8 cellular contexts compared by ENCODE assay signal in the genomic region with DNA sequence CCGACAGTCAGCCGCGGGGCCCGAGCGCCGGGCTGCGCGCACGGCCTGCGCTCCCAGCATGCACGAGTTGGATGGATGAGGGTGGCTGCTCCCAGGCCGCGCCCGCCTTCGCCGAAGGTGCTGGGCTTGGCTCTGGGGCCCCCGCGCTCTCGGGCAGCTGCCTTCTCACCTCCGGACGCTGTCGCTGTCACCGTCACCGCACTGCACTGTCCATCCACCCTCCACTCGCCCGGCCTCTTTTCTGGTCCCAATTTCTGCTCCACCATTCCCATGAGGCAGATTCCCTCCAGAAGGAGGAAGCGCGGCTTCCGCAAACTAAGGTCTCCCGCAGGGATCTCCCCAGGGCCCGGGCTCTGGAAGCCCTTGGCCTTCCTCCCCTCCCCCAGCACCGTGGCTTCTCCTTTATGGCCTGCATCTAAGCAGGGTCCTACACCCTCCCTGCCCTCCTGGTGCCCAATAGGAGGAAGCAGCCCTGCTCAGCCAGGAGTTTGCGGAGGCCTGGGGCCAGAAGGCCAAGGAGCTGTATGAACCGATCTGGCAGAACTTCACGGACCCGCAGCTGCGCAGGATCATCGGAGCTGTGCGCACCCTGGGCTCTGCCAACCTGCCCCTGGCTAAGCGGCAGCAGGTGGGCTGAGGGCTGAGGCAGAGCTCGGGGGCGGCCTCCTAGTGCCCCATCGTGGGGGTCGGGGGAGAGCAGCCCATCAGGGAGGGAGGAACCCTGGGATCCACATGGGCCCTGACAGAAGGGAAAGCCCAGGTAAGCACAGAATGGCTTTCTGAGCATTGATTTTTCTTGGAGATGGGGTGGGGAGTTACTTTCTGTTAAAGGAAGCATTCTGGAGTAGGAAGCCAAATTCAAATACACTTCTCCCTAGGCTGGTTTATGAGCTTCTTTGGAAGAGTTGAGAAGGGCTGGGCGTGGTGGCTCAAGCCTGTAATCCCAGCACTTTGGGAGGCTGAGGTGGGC. TPM values are rescaled to one million over a fixed set of nuclear protein-coding genes. Genes with fewer than 3 reads are reported as not detected.
A peak's percentile ranks its signal among the peaks of the same experiment; 100 is the strongest.
DNase-seq lines count a peak whose midpoint lies in the region; ATAC-seq and TF ChIP-seq lines count a peak whose summit lies in the region.

No MANE protein-coding gene starts in this region.

- intact Hi-C loops in A673 (cut with micrococcal nuclease; ENCODE audit: unreplicated experiment), result loop anchor here (2.0 kb wide), 1 partner anchor 43 kb away; no protein-coding TSS in a partner anchor
- intact Hi-C loops in sciatic nerve (cut with DNase I), result loop anchor here (5.0 kb wide), 1 partner anchor 50 kb away; no protein-coding TSS in a partner anchor

- TF ChIP-seq CTCF in A673 (conservative IDR thresholded peaks at IDR 0.05; ENCODE audit: low read depth, low read length), result no peak
- no peak for TF ChIP-seq CTCF in fibroblast of villous mesenchyme (IDR thresholded peaks at IDR 0.05; ENCODE audit: insufficient read depth, low read depth, low read length)

- POLR2A ChIA-PET in A673 (lab: Charles Lee; ENCODE audit: low non-redundant PET), result no interaction called here

- no TSS peak for BruUV-seq in A673 (replicated peaks; lab: Mats Ljungman, UMichigan)

- CTCF ChIA-PET in A673 (lab: Charles Lee), result interaction anchor here (0.5 to 4.3 kb wide), 4 partner anchors 33 to 236 kb away, joined by 3 to 38 read pairs (median 4); no protein-coding TSS in a partner anchor

- peak; percentile 76 for DNase-seq in A673 (ENCODE audit: low spot score)
- DNase-seq in SW480 (ENCODE audit: low spot score), result peak; percentile 48
- no peak for DNase-seq in fibroblast of villous mesenchyme (ENCODE audit: low read depth)
- DNase-seq in sciatic nerve (ENCODE audit: low spot score), result no peak
- DNase-seq in EL, result no peak
- DNase-seq in activated effector memory CD4-positive, alpha-beta T cell treated with Interleukin-2 at 50 U/mL for 16 hours, result no peak
- DNase-seq in NCI-H187 (lab: John Stamatoyannopoulos, UW), result no peak

- no peaks in the 10 kb centered on the region for H3K36me3 ChIP-seq in A673 (ENCODE audit: insufficient read depth, low read length, poor library complexity, severe bottlenecking)

- no peaks in the 10 kb centered on the region for H3K27me3 ChIP-seq in A673 (replicated peaks; ENCODE audit: insufficient read depth, low read depth, low read length, poor library complexity)

- peaks cover 31% of the 10 kb centered on the region for H3K4me1 ChIP-seq in A673 (ENCODE audit: insufficient read depth, low read length, poor library complexity, severe bottlenecking)

- H3K4me3 ChIP-seq in A673 (ENCODE audit: low read depth, low read length, poor library complexity, severe bottlenecking) (peak overlapping the region; percentile 55), fibroblast of villous mesenchyme (ENCODE audit: low read depth, low read length) (peak overlapping the region; percentile 53)

- H3K9me3 ChIP-seq in A673 (ENCODE audit: low read depth, low read length, poor library complexity, severe bottlenecking), result no peaks in the 10 kb centered on the region

- ATAC-seq in GM19463 (IDR thresholded peaks at IDR 0.05; ENCODE audit: unreplicated experiment), result peak; percentile 10
- ATAC-seq in sciatic nerve, result peak; percentile 14

- no peak overlapping the region for H3K27ac ChIP-seq in A673 (ENCODE audit: low read depth, low read length, poor library complexity, severe bottlenecking)

RNA-seq across cellular contexts. Expression of gene ACE, which starts 0.9 kb away (rescaled TPM):
- total RNA-seq in A673 (2021) (2.1 and 2.6 TPM in 2 replicates), fibroblast of villous mesenchyme (1.3 and 1.7 TPM in 2 replicates), sciatic nerve (14.0 TPM)

RNA-seq across cellular contexts. Expression of gene CYB561, which starts 31.6 kb away (rescaled TPM):
- total RNA-seq in A673 (2021) (28.8 and 29.1 TPM in 2 replicates), fibroblast of villous mesenchyme (11.3 and 12.5 TPM in 2 replicates), sciatic nerve (24.7 TPM)

RNA-seq across cellular contexts. Expression of gene KCNH6, which starts 45.4 kb away (rescaled TPM):
- not detected in 2 replicates for total RNA-seq in A673 (2021)
- under 0.01 TPM in 1 of 2 replicates, not detected in the other for total RNA-seq in fibroblast of villous mesenchyme
- not detected for total RNA-seq in sciatic nerve

Comparison
In these comparisons a context has a peak if more than half of its experiments do, and no peak if none do; other contexts are left out.
1. DNase-seq: peak in A673 (single experiment) and SW480 (single experiment); none in fibroblast of villous mesenchyme (single experiment), sciatic nerve (single experiment), EL (single experiment), activated effector memory CD4-positive, alpha-beta T cell treated with Interleukin-2 at 50 U/mL for 16 hours (single experiment) and NCI-H187 (0 of 2).